ENCODE assay signal across 1 cellular context in genomic region chr19:8001995-8002849, GRCh38.
A peak's percentile ranks its signal among the peaks of the same experiment; 100 is the strongest.
TF ChIP-seq lines count a peak whose summit lies in the region.

No MANE protein-coding gene starts in this region.

TF ChIP-seq in HEK293, 187 proteins besides CTCF, POLR2A, EP300 and RAD21 (continued from another document and continues in another):
- no peak for TF ChIP-seq HIC1 (tag by site-specific recombination; IDR thresholded peaks at IDR 0.05)
- peak; percentile 46 for TF ChIP-seq ZNF654 (tag by site-specific recombination; IDR thresholded peaks at IDR 0.05; ENCODE audit: low read depth)
- TF ChIP-seq REPIN1 (tag by site-specific recombination; IDR thresholded peaks at IDR 0.05; ENCODE audit: low read depth) = no peak
- no peak for TF ChIP-seq ZNF670 (tag by site-specific recombination; IDR thresholded peaks at IDR 0.05; ENCODE audit: low read depth)
- no peak for TF ChIP-seq ZNF518A (tag by site-specific recombination; conservative IDR thresholded peaks at IDR 0.05; ENCODE audit: low read depth)
- TF ChIP-seq ZNF585B (tag by site-specific recombination; IDR thresholded peaks at IDR 0.05) = no peak
- no peak for TF ChIP-seq KLF10 (tag by site-specific recombination; IDR thresholded peaks at IDR 0.05)
- no peak for TF ChIP-seq SETDB1 (IDR thresholded peaks at IDR 0.05; ENCODE audit: insufficient read length, low read length)
- no peak for TF ChIP-seq ZNF26 (tag by site-specific recombination; IDR thresholded peaks at IDR 0.05)
- no peak for TF ChIP-seq ZNF223 (tag by site-specific recombination; IDR thresholded peaks at IDR 0.05)
- peak; percentile 47; the same call in 1 of the 2 replicates for TF ChIP-seq ZEB2 (tag by site-specific recombination; IDR thresholded peaks at IDR 0.05)
- no peak for TF ChIP-seq ZNF664 (tag by site-specific recombination; IDR thresholded peaks at IDR 0.05)
- no peak for TF ChIP-seq RBAK (tag by site-specific recombination; IDR thresholded peaks at IDR 0.05)
- TF ChIP-seq ZNF76 (tag by site-specific recombination; IDR thresholded peaks at IDR 0.05; ENCODE audit: borderline replicate concordance, low read depth) = 0 out of 2 replicates have a peak, but pooled peaks have one; percentile 8
- TF ChIP-seq ZNF175 (tag by site-specific recombination; IDR thresholded peaks at IDR 0.05) = no peak
- no peak; the same call in 1 of the 2 replicates for TF ChIP-seq ZNF398 (tag by site-specific recombination; IDR thresholded peaks at IDR 0.05)
- TF ChIP-seq KLF8 (tag by site-specific recombination; IDR thresholded peaks at IDR 0.05) = no peak
- TF ChIP-seq IKZF3 (tag by site-specific recombination; IDR thresholded peaks at IDR 0.05) = peak; percentile 88
- TF ChIP-seq SP7 (tag by site-specific recombination; IDR thresholded peaks at IDR 0.05) = peak; percentile 26; the same call in 1 of the 2 replicates
- no peak for TF ChIP-seq ZNF324 (tag by site-specific recombination; IDR thresholded peaks at IDR 0.05)
- no peak for TF ChIP-seq ZNF133 (tag by site-specific recombination; IDR thresholded peaks at IDR 0.05)
- TF ChIP-seq SP3 (tag by site-specific recombination; IDR thresholded peaks at IDR 0.05) = peak; percentile 60
- peak; percentile 75 for TF ChIP-seq ZBTB11 (tag by site-specific recombination; conservative IDR thresholded peaks at IDR 0.05; ENCODE audit: low read depth)
- TF ChIP-seq ZNF394 (tag by site-specific recombination; IDR thresholded peaks at IDR 0.05; ENCODE audit: borderline replicate concordance) = no peak
- no peak for TF ChIP-seq ZNF132 (tag by site-specific recombination; IDR thresholded peaks at IDR 0.05; ENCODE audit: borderline replicate concordance)
- TF ChIP-seq ZNF677 (tag by site-specific recombination; IDR thresholded peaks at IDR 0.05) = no peak
- TF ChIP-seq ZBTB8A (tag by site-specific recombination; IDR thresholded peaks at IDR 0.05) = peak; percentile 86
- TF ChIP-seq ZSCAN18 (tag by site-specific recombination; IDR thresholded peaks at IDR 0.05) = no peak
- TF ChIP-seq ZNF335 (tag by site-specific recombination; conservative IDR thresholded peaks at IDR 0.05) = peak; percentile 56
- TF ChIP-seq ZBTB48 (tag by site-specific recombination; IDR thresholded peaks at IDR 0.05) = 0 out of 2 replicates have a peak, but pooled peaks have one; percentile 11
- no peak for TF ChIP-seq ZBTB49 (tag by site-specific recombination; IDR thresholded peaks at IDR 0.05; ENCODE audit: low read depth)
- peak; percentile 73 for TF ChIP-seq SP2 (tag by site-specific recombination; IDR thresholded peaks at IDR 0.05)
- TF ChIP-seq ZNF776 (tag by site-specific recombination; IDR thresholded peaks at IDR 0.05; ENCODE audit: borderline replicate concordance) = no peak
- TF ChIP-seq ZNF777 (tag by site-specific recombination; IDR thresholded peaks at IDR 0.05; ENCODE audit: borderline replicate concordance) = no peak
- TF ChIP-seq HOXA7 (CRISPR knock-in tag; IDR thresholded peaks at IDR 0.05; ENCODE audit: borderline replicate concordance) = no peak
- TF ChIP-seq ZNF623 (tag by site-specific recombination; IDR thresholded peaks at IDR 0.05) = no peak
- TF ChIP-seq EGR2 (tag by site-specific recombination; IDR thresholded peaks at IDR 0.05; ENCODE audit: low read depth) = peak; percentile 79
- TF ChIP-seq ZNF610 (tag by site-specific recombination; IDR thresholded peaks at IDR 0.05; ENCODE audit: borderline replicate concordance) = no peak
- TF ChIP-seq ZSCAN16 (tag by site-specific recombination; IDR thresholded peaks at IDR 0.05) = no peak
- TF ChIP-seq ZNF513 (tag by site-specific recombination; IDR thresholded peaks at IDR 0.05) = no peak
- TF ChIP-seq ZNF501 (tag by site-specific recombination; IDR thresholded peaks at IDR 0.05) = no peak
